In genomic region chr18:59865241-59865986, GRCh38 we compare ENCODE assay signal across 1 cellular context.
TF ChIP-seq lines count a peak whose summit lies in the region.

No MANE protein-coding gene starts in this region.

TF ChIP-seq in K562, 482 proteins besides CTCF, POLR2A, EP300 and RAD21 (continued from another document):
- no peak for TF ChIP-seq ZNF609 (CRISPR knock-in tag; IDR thresholded peaks at IDR 0.05; ENCODE audit: borderline replicate concordance)
- no peak for TF ChIP-seq ARID2 (IDR thresholded peaks at IDR 0.05)
- TF ChIP-seq ZNF780A (CRISPR knock-in tag; IDR thresholded peaks at IDR 0.05): no peak
